ENCODE assay signal across 1 cellular context in the genomic region with DNA sequence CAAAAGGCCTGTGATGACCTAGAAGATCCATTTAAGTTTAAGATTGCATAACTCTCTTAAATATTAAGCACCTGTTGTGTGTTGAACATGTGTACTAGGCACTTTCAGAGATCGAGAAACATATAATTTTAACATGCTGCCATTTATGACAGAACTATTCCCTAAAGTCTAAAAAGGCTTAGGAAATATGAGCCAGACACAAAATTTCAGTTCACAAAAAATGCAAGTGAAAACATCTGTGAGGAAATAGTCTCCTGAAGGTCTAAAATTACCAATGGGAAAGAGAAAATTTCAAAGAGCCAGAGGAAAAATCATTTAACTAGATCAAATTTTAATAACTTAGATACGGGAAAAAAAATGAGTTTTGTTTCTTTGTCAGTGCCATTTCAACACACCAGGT.
TF ChIP-seq lines count a peak whose summit lies in the region.

No MANE protein-coding gene starts in this region.

TF ChIP-seq in H1, 55 proteins besides CTCF, POLR2A, EP300 and RAD21:
- TF ChIP-seq SIRT6 (IDR thresholded peaks at IDR 0.05; ENCODE audit: low read length) (no peak), CREB1 (IDR thresholded peaks at IDR 0.05) (no peak), SP1 (IDR thresholded peaks at IDR 0.05; ENCODE audit: low read depth, low read length) (no peak), KDM4A (IDR thresholded peaks at IDR 0.05; ENCODE audit: low read depth, low read length, severe bottlenecking) (no peak), CBX8 (IDR thresholded peaks at IDR 0.05; ENCODE audit: borderline replicate concordance, low read depth, low read length) (no peak), SUZ12 (IDR thresholded peaks at IDR 0.05; ENCODE audit: low read length) (no peak), SRF (IDR thresholded peaks at IDR 0.05; ENCODE audit: low read depth, low read length) (no peak), JUN (IDR thresholded peaks at IDR 0.05; ENCODE audit: low read depth, low read length) (no peak), NRF1 (IDR thresholded peaks at IDR 0.05; ENCODE audit: low read depth, low read length) (no peak), HDAC2 (IDR thresholded peaks at IDR 0.05; ENCODE audit: borderline replicate concordance in 1 of 2, low read depth in 2 of 2, low read length in 2 of 2) (no peak), ATF2 (IDR thresholded peaks at IDR 0.05; ENCODE audit: low read length) (no peak)
